Comparison of ENCODE assay signal across 9 cellular contexts in genomic region chr14:67680121-67680602, GRCh38. TPM values are rescaled to one million over a fixed set of nuclear protein-coding genes. Genes with fewer than 3 reads are reported as not detected.
DNase-seq lines count a peak whose midpoint lies in the region; ATAC-seq lines count a peak whose summit lies in the region.
"Had no signal": no experiment of that assay in that cellular context is flagged by ENCODE, and none has a peak within 500 bp of the region (broad histone marks: within the 10 kb centered on the region; RNA-seq: fewer than 3 reads in every experiment).

No MANE protein-coding gene starts in this region.

- H3K4me3 ChIP-seq in H7 (ENCODE audit: insufficient read depth, low read depth, low read length), result no peak overlapping the region

- no peaks in the 10 kb centered on the region for H3K27me3 ChIP-seq in H7 (ENCODE audit: control insufficient read depth, insufficient read depth, low read length)

- H3K36me3 ChIP-seq in H7 (replicated peaks; ENCODE audit: control insufficient read depth, insufficient read depth, low read length), result peaks cover 27% of the 10 kb centered on the region

- peak; percentile 100 for ATAC-seq in activated CD4-positive, CD25-positive, alpha-beta regulatory T cell treated with anti-CD3 and anti-CD28 coated beads, Interleukin-2, amount 50 U/mL, for 24 hours
- peak; percentile 94 for ATAC-seq in HG02678 (IDR thresholded peaks at IDR 0.05; ENCODE audit: unreplicated experiment)

- DNase-seq in activated CD4-positive, CD25-positive, alpha-beta regulatory T cell (lab: John Stamatoyannopoulos, UW), result no peak
- DNase-seq in RKO (ENCODE audit: low spot score), result peak; percentile 96
- peak; percentile 42 for DNase-seq in islet precursor cell
- no peak for DNase-seq in H7
- no peak for DNase-seq in NCI-H2227 treated with DMSO at 0.1 percent for 48 hours (lab: John Stamatoyannopoulos, UW)
- DNase-seq in SHP77 (lab: John Stamatoyannopoulos, UW), result no peak

RNA-seq across cellular contexts. Expression of gene VTI1B, which starts 5.7 kb away (rescaled TPM):
- 61.2 and 65.3 TPM in 2 replicates for total RNA-seq in H7 (2014; rRNA removed; shearing (Covaris generic))

RNA-seq across cellular contexts. Expression of gene RDH11, which starts 15.4 kb away (rescaled TPM):
- total RNA-seq in H7 (2014; rRNA removed; shearing (Covaris generic)), result 116 and 123 TPM in 2 replicates

RNA-seq across cellular contexts. Expression of gene RDH12, which starts 21.5 kb away (rescaled TPM):
- 0.48 and 1.1 TPM in 2 replicates for total RNA-seq in H7 (2014; rRNA removed; shearing (Covaris generic))
- total RNA-seq: neural crest cell had no signal

Comparison
In these comparisons a context has a peak if more than half of its experiments do, and no peak if none do; other contexts are left out.
1. DNase-seq: peak in RKO (single experiment) and islet precursor cell (single experiment); none in activated CD4-positive, CD25-positive, alpha-beta regulatory T cell (0 of 4), H7 (single experiment), NCI-H2227 treated with DMSO at 0.1 percent for 48 hours (single experiment) and SHP77 (0 of 2).